17 cellular contexts compared by ENCODE assay signal in the genomic region with DNA sequence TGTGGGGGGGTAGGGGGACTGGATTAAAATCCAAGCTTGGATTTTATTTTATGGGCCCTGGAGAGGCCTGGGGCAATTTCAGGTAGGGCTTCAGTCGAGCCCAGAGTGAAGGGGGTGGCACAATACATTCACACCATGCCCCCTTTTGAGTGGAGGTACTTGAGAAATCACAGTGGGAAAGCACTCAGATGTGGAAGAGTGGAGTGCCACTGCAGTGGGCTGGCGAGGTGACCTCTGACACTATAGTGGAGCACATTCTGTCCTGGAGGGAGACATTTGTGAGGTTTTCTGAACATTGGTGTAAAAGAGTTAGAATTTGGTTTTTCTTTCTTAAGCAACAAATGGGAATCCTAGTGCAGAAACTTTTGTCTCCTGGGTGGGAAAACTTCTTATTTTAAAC.
"Had no signal": no experiment of that assay in that cellular context is flagged by ENCODE, and none has a peak within 500 bp of the region (broad histone marks: within the 10 kb centered on the region; RNA-seq: fewer than 3 reads in every experiment).

No MANE protein-coding gene starts in this region.

- H3K27ac Mint-ChIP-seq: naive thymus-derived CD4-positive, alpha-beta T cell had no signal

- H3K4me3 ChIP-seq: coronary artery, dorsolateral prefrontal cortex, esophagus muscularis mucosa, gastroesophageal sphincter, heart left ventricle, left lung, lower lobe of right lung had no signal

- ATAC-seq: gastroesophageal sphincter; heart left ventricle; left cardiac atrium; left lung; left ventricle myocardium superior; lower lobe of right lung; naive thymus-derived CD4-positive, alpha-beta T cell had no signal

- H3K4me1 ChIP-seq: esophagus muscularis mucosa, foreskin keratinocyte, gastroesophageal sphincter, heart left ventricle, left lung, lower lobe of right lung had no signal

- DNase-seq: dermis blood vessel endothelial cell; dorsolateral prefrontal cortex; effector CD4-positive, alpha-beta T cell; effector memory CD4-positive, alpha-beta T cell; foreskin keratinocyte; heart left ventricle; hippocampal formation; left cardiac atrium; left lung; left ventricle myocardium superior; lower lobe of right lung; mesenchymal stem cell; midbrain; naive thymus-derived CD4-positive, alpha-beta T cell had no signal

- H3K4me1 Mint-ChIP-seq: naive thymus-derived CD4-positive, alpha-beta T cell had no signal

- H3K4me3 Mint-ChIP-seq: naive thymus-derived CD4-positive, alpha-beta T cell had no signal

- H3K27ac ChIP-seq: coronary artery, dorsolateral prefrontal cortex, esophagus muscularis mucosa, foreskin keratinocyte, gastroesophageal sphincter, heart left ventricle, left lung, lower lobe of right lung had no signal

- H3K9me3 ChIP-seq: esophagus muscularis mucosa, gastroesophageal sphincter, heart left ventricle, left lung, lower lobe of right lung had no signal

- H3K27me3 ChIP-seq: dorsolateral prefrontal cortex, esophagus muscularis mucosa, foreskin keratinocyte, gastroesophageal sphincter, heart left ventricle, left lung had no signal

- H3K36me3 ChIP-seq: esophagus muscularis mucosa had no signal
